In the genomic region with DNA sequence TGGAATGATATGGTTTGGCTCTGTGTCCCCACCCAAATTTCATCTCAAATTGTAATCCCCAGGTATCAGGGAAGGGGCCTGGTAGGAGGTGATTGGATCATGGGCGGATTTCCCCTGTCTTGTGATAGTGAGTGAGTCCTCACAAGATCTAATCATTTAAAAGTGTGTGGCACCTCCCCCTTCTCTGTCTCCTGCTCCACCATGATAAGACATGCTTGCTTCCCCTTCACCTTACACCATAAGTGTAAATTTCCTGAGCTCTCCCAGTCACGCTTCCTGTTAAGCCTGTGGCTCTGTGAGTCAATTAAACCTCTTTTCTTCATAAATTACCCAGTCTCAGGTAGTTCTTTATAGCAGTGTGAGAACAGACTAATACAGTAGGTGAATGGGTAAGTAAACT, we compare ENCODE assay signal across 14 cellular contexts.
"Had no signal": no experiment of that assay in that cellular context is flagged by ENCODE, and none has a peak within 500 bp of the region (broad histone marks: within the 10 kb centered on the region; RNA-seq: fewer than 3 reads in every experiment).

No MANE protein-coding gene starts in this region.

- DNase-seq: Kasumi-1, MM.1S, NCI-H1092 treated with DMSO at 0.1 percent for 48 hours, NCI-H1436, NCI-H187, NCI-H2029 treated with DMSO at 0.1 percent for 48 hours, NCI-H2171 treated with DMSO at 0.1 percent for 48 hours, NCI-H345, NCI-H524, NCI-H526 treated with DMSO at 0.1 percent for 48 hours, NCI-H748 treated with DMSO at 0.1 percent for 48 hours, Right ventricle myocardium superior, RPMI8226, SIG-M5 had no signal
